In the genomic region with DNA sequence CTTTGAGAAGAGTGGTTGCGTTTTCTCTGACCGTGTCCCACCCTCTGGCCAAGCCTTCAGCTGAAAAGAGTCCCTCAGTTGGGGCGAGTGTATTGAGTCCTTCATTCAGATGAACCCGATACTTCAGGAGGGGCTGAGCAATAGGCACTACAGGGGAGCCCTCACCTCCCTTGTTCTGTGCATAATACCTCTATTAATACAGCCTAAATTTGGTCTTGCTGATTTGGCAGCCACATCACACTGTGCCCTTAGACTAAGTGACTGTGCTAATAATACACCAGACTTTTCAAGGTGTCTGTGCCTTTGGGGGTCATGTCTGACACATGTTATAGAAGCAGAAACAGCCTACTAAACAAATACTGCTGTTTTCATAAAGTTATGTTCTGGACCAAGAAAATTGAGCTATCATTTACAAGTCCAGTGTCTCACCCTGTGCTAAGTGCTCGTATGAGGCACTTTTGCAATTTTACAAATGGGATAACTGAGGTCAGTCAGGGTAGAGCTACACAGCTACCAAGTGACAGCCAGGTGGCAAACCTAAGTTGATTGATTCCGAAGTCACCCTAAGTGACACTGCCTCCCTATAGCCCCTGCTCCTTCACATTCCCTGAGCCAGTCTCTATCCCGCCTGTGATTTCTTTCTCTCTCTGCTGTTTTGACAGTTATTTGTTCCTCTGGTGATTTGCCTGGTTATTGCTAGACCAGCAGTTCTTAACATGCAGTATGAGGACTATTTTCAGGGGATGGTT, we compare ENCODE assay signal across 29 cellular contexts. TPM values are rescaled to one million over a fixed set of nuclear protein-coding genes. Genes with fewer than 3 reads are reported as not detected.
DNase-seq lines count a peak whose midpoint lies in the region; ATAC-seq, FAIRE-seq and TF ChIP-seq lines count a peak whose summit lies in the region.
"Had no signal": no experiment of that assay in that cellular context is flagged by ENCODE, and none has a peak within 500 bp of the region (broad histone marks: within the 10 kb centered on the region; RNA-seq: fewer than 3 reads in every experiment).

No MANE protein-coding gene starts in this region.

- H3K9me3 Mint-ChIP-seq in osteocyte (ENCODE audit: unreplicated experiment) (no peaks in the 10 kb centered on the region), endothelial cell (ENCODE audit: unreplicated experiment) (no peaks in the 10 kb centered on the region)
- H3K9me3 Mint-ChIP-seq: activated CD4-positive, alpha-beta T cell treated with anti-CD3 and anti-CD28 coated beads, Interleukin-2, amount 10 ng/mL, durations not matched to agents 24 days and 14 days; neural crest cell; stimulated activated memory B cell treated with anti-CD40 and anti-IgM and Interleukin-4, amounts not matched to agents 10 μg/mL and 1 μg/mL and 100 μg/mL, for 72 hours; T-helper 1 cell treated with Interleukin-12 subunit alpha and Interleukin-12 subunit beta and Interleukin-4 antibody, amounts not matched to agents 30 μg/mL and 1 μg/mL, for 36 hours had no signal

- CTCF ChIA-PET in SK-N-SH (lab: Yijun Ruan, JAX) (interaction anchor here (2.5 kb wide), 1 partner anchor 86 kb away, joined by 7 read pairs; no protein-coding TSS in a partner anchor), K562 (lab: Yijun Ruan, JAX; ENCODE audit: low intra/inter-chr PET ratio) (no interaction called here)

- H3K27me3 ChIP-seq in SK-N-SH (ENCODE audit: insufficient read depth) (no peaks in the 10 kb centered on the region), DND-41 (ENCODE audit: insufficient read depth, low read length, poor library complexity) (no peaks in the 10 kb centered on the region), K562 (ENCODE audit: control insufficient read depth in 2 of 2, insufficient read depth in 2 of 2, low read length in 2 of 2) (no peaks in the 10 kb centered on the region), upper lobe of right lung (no peaks in the 10 kb centered on the region)

- H3K4me3 ChIP-seq in SK-N-SH (ENCODE audit: low read depth in 2 of 2, low read length in 1 of 2) = no peak overlapping the region
- H3K4me3 ChIP-seq in DND-41 (ENCODE audit: low read depth in 1 of 2, low read length in 2 of 2) = no peak overlapping the region
- no peak overlapping the region for H3K4me3 ChIP-seq in K562
- no peak overlapping the region for H3K4me3 ChIP-seq in upper lobe of right lung
- H3K4me3 ChIP-seq: skin epidermis, thoracic aorta had no signal

- POLR2A ChIA-PET in SK-N-SH (lab: Yijun Ruan, JAX) = no interaction called here
- POLR2A ChIA-PET in K562 (lab: Yijun Ruan, JAX) = interaction anchor here (0.6 kb wide), 1 partner anchor 45 kb away, joined by 3 read pairs; no protein-coding TSS in a partner anchor

- no peaks in the 10 kb centered on the region for H3K79me2 ChIP-seq in SK-N-SH (ENCODE audit: insufficient read depth)
- no peaks in the 10 kb centered on the region for H3K79me2 ChIP-seq in DND-41 (ENCODE audit: insufficient read depth, low read length)
- no peaks in the 10 kb centered on the region for H3K79me2 ChIP-seq in K562 (ENCODE audit: control insufficient read depth, insufficient read depth, low read length)

- H3K27me3 Mint-ChIP-seq in osteocyte (ENCODE audit: unreplicated experiment) (no peaks in the 10 kb centered on the region), endothelial cell (ENCODE audit: unreplicated experiment) (peaks cover 9% of the 10 kb centered on the region)
- H3K27me3 Mint-ChIP-seq: activated CD4-positive, alpha-beta T cell treated with anti-CD3 and anti-CD28 coated beads, Interleukin-2, amount 10 ng/mL, durations not matched to agents 24 days and 14 days; B cell; stimulated activated memory B cell treated with anti-CD40 and anti-IgM and Interleukin-4, amounts not matched to agents 10 μg/mL and 1 μg/mL and 100 μg/mL, for 72 hours had no signal

- DNase-seq in SK-N-SH (no peak), DND-41 (no peak), K562 (ENCODE audit: extremely low read depth in 1 of 4, low spot score in 3 of 4) (no peak), osteocyte (ENCODE audit: extremely low spot score, unreplicated experiment) (peak; percentile 46), endothelial cell (ENCODE audit: low spot score) (no peak), upper lobe of right lung (no peak), cerebellum (ENCODE audit: low spot score) (no peak)
- DNase-seq: 8988T; activated CD4-positive, alpha-beta T cell treated with anti-CD3 and anti-CD28 coated beads, Interleukin-2, amount 10 ng/mL, durations not matched to agents 24 days and 14 days; activated gamma-delta T cell; dermis blood vessel endothelial cell; DMS79; glutamatergic neuron; left colon; NCI-H1048; NCI-H187; OCI-M1; SHP77 treated with DMSO at 0.1 percent for 48 hours; stimulated activated CD4-positive, alpha-beta T cell treated with anti-CD3 and anti-CD28 coated beads, Interleukin-1b, Interleukin-23, amount 100 ng/mL, for 48 hours had no signal

- H3K9me1 ChIP-seq in K562 (ENCODE audit: control insufficient read depth, insufficient read depth, low read length) = no peaks in the 10 kb centered on the region

- FAIRE-seq in K562 (lab: Jason Lieb, UNC) = no peak
- FAIRE-seq: bronchial epithelial cell, endothelial cell of umbilical vein, GM12891 had no signal

- H3K9me2 ChIP-seq in SK-N-SH = no peaks in the 10 kb centered on the region

- H3K36me3 ChIP-seq in SK-N-SH (replicated peaks in 1 of 2; ENCODE audit: control insufficient read depth in 1 of 2, insufficient read depth in 2 of 2, low read length in 1 of 2) = peaks cover 17 to 32% of the 10 kb centered on the region in 2 experiments
- peaks cover 16% of the 10 kb centered on the region for H3K36me3 ChIP-seq in DND-41 (ENCODE audit: insufficient read depth, low read length)
- H3K36me3 ChIP-seq in K562 (ENCODE audit: control insufficient read depth, insufficient read depth, low read length) = peaks cover 45% of the 10 kb centered on the region
- peaks cover 10% of the 10 kb centered on the region for H3K36me3 ChIP-seq in upper lobe of right lung
- H3K36me3 ChIP-seq: thoracic aorta had no signal

- TF ChIP-seq RAD21 in SK-N-SH (IDR thresholded peaks at IDR 0.05; ENCODE audit: low read length) (no peak), K562 (CRISPR knock-in tag; conservative IDR thresholded peaks at IDR 0.05 in 1 of 2, IDR thresholded peaks at IDR 0.05 in 1 of 2) (no peak)

- no TSS peak for BruUV-seq in K562 (replicated peaks; lab: Mats Ljungman, UMichigan)

- no peaks in the 10 kb centered on the region for H3K9me3 ChIP-seq in SK-N-SH
- H3K9me3 ChIP-seq in DND-41 (ENCODE audit: insufficient read depth, low read length, severe bottlenecking) = no peaks in the 10 kb centered on the region
- H3K9me3 ChIP-seq in K562 (replicated peaks; ENCODE audit: control insufficient read depth, insufficient read depth, low read depth, low read length) = no peaks in the 10 kb centered on the region
- no peaks in the 10 kb centered on the region for H3K9me3 ChIP-seq in upper lobe of right lung
- H3K9me3 ChIP-seq: thoracic aorta had no signal

- H3K36me3 Mint-ChIP-seq in osteocyte (ENCODE audit: unreplicated experiment) (peaks cover 26% of the 10 kb centered on the region), endothelial cell (ENCODE audit: low read depth, unreplicated experiment) (peaks cover 18% of the 10 kb centered on the region)

- H3K9ac ChIP-seq in SK-N-SH = no peak overlapping the region
- no peak overlapping the region for H3K9ac ChIP-seq in DND-41 (ENCODE audit: low read depth, low read length)
- H3K9ac ChIP-seq in K562 (ENCODE audit: insufficient read depth in 1 of 2, low read depth in 2 of 2, low read length in 2 of 2) = no peak overlapping the region

- ATAC-seq in SK-N-SH treated with all-trans-retinoic acid at 6 μM for 48 hours (no peak), DND-41 (ENCODE audit: insufficient read depth, low read depth) (no peak), K562 (no peak), upper lobe of right lung (no peak)
- ATAC-seq: left colon; stimulated activated memory B cell treated with anti-CD40 and anti-IgM and Interleukin-4, amounts not matched to agents 10 μg/mL and 1 μg/mL and 100 μg/mL, for 72 hours had no signal

- peaks cover 13% of the 10 kb centered on the region for H3F3A ChIP-seq in SK-N-SH (replicated peaks; ENCODE audit: insufficient read depth)

- no peak overlapping the region for H2AFZ ChIP-seq in SK-N-SH (ENCODE audit: low read depth)
- no peak overlapping the region for H2AFZ ChIP-seq in DND-41 (ENCODE audit: low read depth, low read length)
- no peak overlapping the region for H2AFZ ChIP-seq in K562 (ENCODE audit: low read depth, low read length)

- H4K20me1 ChIP-seq in SK-N-SH (ENCODE audit: insufficient read depth) = peaks cover 9% of the 10 kb centered on the region; the same call in 1 of the 2 replicates
- H4K20me1 ChIP-seq in DND-41 (ENCODE audit: insufficient read depth, low read length) = peaks cover 8% of the 10 kb centered on the region
- H4K20me1 ChIP-seq in K562 (replicated peaks; ENCODE audit: control insufficient read depth, insufficient read depth, low read length) = no peaks in the 10 kb centered on the region; the same call in 1 of the 2 replicates

- H3K4me3 Mint-ChIP-seq in osteocyte (ENCODE audit: unreplicated experiment) = no peak overlapping the region
- no peak overlapping the region for H3K4me3 Mint-ChIP-seq in endothelial cell (ENCODE audit: unreplicated experiment)
- H3K4me3 Mint-ChIP-seq: activated CD4-positive, alpha-beta T cell treated with anti-CD3 and anti-CD28 coated beads, Interleukin-2, amount 10 ng/mL, durations not matched to agents 24 days and 14 days; B cell; neural crest cell; stimulated activated memory B cell treated with anti-CD40 and anti-IgM and Interleukin-4, amounts not matched to agents 10 μg/mL and 1 μg/mL and 100 μg/mL, for 72 hours; T-helper 1 cell treated with Interleukin-12 subunit alpha and Interleukin-12 subunit beta and Interleukin-4 antibody, amounts not matched to agents 30 μg/mL and 1 μg/mL, for 36 hours had no signal

- TF ChIP-seq EP300 in SK-N-SH (IDR thresholded peaks at IDR 0.05; ENCODE audit: borderline replicate concordance in 1 of 2, low read depth in 1 of 2, low read length in 1 of 2) (no peak), K562 (IDR thresholded peaks at IDR 0.05; ENCODE audit: low read length) (no peak)

- intact Hi-C loops in K562 (cut with micrococcal nuclease) (no loop called here), upper lobe of right lung (cut with DNase I) (no loop called here)

- WGBS in SK-N-SH (ENCODE audit: low lambda C conversion rate) = 80% methylated on average over 7 of the region's 7 CpGs
- WGBS in K562 (ENCODE audit: insufficient coverage, low coverage, missing lambda C conversion rate) = 81% methylated on average over 7 of the region's 7 CpGs

- H3K4me1 Mint-ChIP-seq in osteocyte (ENCODE audit: unreplicated experiment) (peaks cover 13% of the 10 kb centered on the region), endothelial cell (ENCODE audit: unreplicated experiment) (peaks cover 8% of the 10 kb centered on the region)

- in situ Hi-C loops in K562 (cut with MboI) = no loop called here

- TF ChIP-seq POLR2A in K562 (conservative IDR thresholded peaks at IDR 0.05) = no peak; the same call in 1 of the 2 replicates

- H3K4me2 ChIP-seq in SK-N-SH = no peak overlapping the region
- H3K4me2 ChIP-seq in DND-41 (ENCODE audit: insufficient read depth, low read length) = no peak overlapping the region
- no peak overlapping the region for H3K4me2 ChIP-seq in K562 (ENCODE audit: insufficient read depth, low read length)

- TF ChIP-seq CTCF in SK-N-SH (IDR thresholded peaks at IDR 0.05) = no peak
- peak; percentile 4 for TF ChIP-seq CTCF in DND-41 (IDR thresholded peaks at IDR 0.05; ENCODE audit: borderline replicate concordance, extremely low read depth, low read length, poor library complexity, severe bottlenecking)
- no peak for TF ChIP-seq CTCF in K562 (IDR thresholded peaks at IDR 0.05 in 2 of 3, conservative IDR thresholded peaks at IDR 0.05 in 1 of 3; ENCODE audit: insufficient read depth in 2 of 3, low read depth in 1 of 3, low read length in 3 of 3)
- TF ChIP-seq CTCF in osteocyte (IDR thresholded peaks at IDR 0.05) = no peak
- no peak for TF ChIP-seq CTCF in endothelial cell (IDR thresholded peaks at IDR 0.05; ENCODE audit: unreplicated experiment)
- TF ChIP-seq CTCF in upper lobe of right lung (IDR thresholded peaks at IDR 0.05) = no peak

- peaks cover 4 to 7% of the 10 kb centered on the region in 2 experiments; a peak in 2 of 4 replicates for H3K4me1 ChIP-seq in SK-N-SH (ENCODE audit: control insufficient read depth in 1 of 2, insufficient read depth in 2 of 2, low read depth in 1 of 2, low read length in 1 of 2)
- no peaks in the 10 kb centered on the region for H3K4me1 ChIP-seq in DND-41 (ENCODE audit: insufficient read depth, low read length)
- H3K4me1 ChIP-seq in K562 (replicated peaks in 1 of 2; ENCODE audit: control insufficient read depth in 2 of 2, insufficient read depth in 2 of 2, low read length in 2 of 2) = no peaks in the 10 kb centered on the region; a peak in 1 of 5 replicates
- peaks cover 8% of the 10 kb centered on the region for H3K4me1 ChIP-seq in upper lobe of right lung

- H3K27ac Mint-ChIP-seq in osteocyte (ENCODE audit: unreplicated experiment) = no peak overlapping the region
- no peak overlapping the region for H3K27ac Mint-ChIP-seq in endothelial cell (ENCODE audit: unreplicated experiment)
- H3K27ac Mint-ChIP-seq: activated CD4-positive, alpha-beta T cell treated with anti-CD3 and anti-CD28 coated beads, Interleukin-2, amount 10 ng/mL, durations not matched to agents 24 days and 14 days; stimulated activated memory B cell treated with anti-CD40 and anti-IgM and Interleukin-4, amounts not matched to agents 10 μg/mL and 1 μg/mL and 100 μg/mL, for 72 hours; T-helper 1 cell treated with Interleukin-12 subunit alpha and Interleukin-12 subunit beta and Interleukin-4 antibody, amounts not matched to agents 30 μg/mL and 1 μg/mL, for 36 hours had no signal

- no peak overlapping the region for H3K27ac ChIP-seq in SK-N-SH (ENCODE audit: low read depth in 2 of 2, low read length in 1 of 2)
- H3K27ac ChIP-seq in DND-41 (ENCODE audit: low read length) = no peak overlapping the region
- H3K27ac ChIP-seq in K562 (ENCODE audit: extremely low read depth, low read depth, low read length) = no peak overlapping the region
- H3K27ac ChIP-seq in upper lobe of right lung = no peak overlapping the region
- H3K27ac ChIP-seq: thoracic aorta had no signal

RNA-seq across cellular contexts. Expression of a gene that starts 56.0 kb away (rescaled TPM):
- polyA plus RNA-seq in SK-N-SH (2012; rRNA removed) (62.9 and 80.7 TPM in 2 replicates), K562 (2011; rRNA removed) (128 and 165 TPM in 2 replicates), K562 (2014; fragmentation: Illumina TruSeq; extraction: Trizol) (141 and 184 TPM in 2 replicates), K562 (2014; fragmentation: Nextera tagmentation; extraction: Ambion mirVana) (10 to 100 TPM; 14.5 to 30.4 TPM), K562 (2014; rRNA removed) (86.3 and 86.9 TPM in 2 replicates)
- polyA plus RNA-seq in SK-N-SH (2012; cell fraction: cytosol; rRNA removed) = 83.6 and 90.2 TPM in 2 replicates
- 22.5 and 50.3 TPM in 2 replicates for polyA plus RNA-seq in SK-N-SH (2012; cell fraction: nucleus; rRNA removed)
- total RNA-seq in K562 (2011; cell fraction: chromatin; rRNA removed; ENCODE audit: low replicate concordance) = 35.9 and 44.5 TPM in 2 replicates
- total RNA-seq in K562 (2011; cell fraction: nucleolus; rRNA removed) = 23.2 and 23.3 TPM in 2 replicates
- total RNA-seq in K562 (2011; cell fraction: nucleoplasm; rRNA removed) = 33.0 and 46.1 TPM in 2 replicates
- total RNA-seq in K562 (2014; rRNA removed) (43.9 and 47.6 TPM in 2 replicates), K562 (2014; rRNA removed; fragmentation: Illumina TruSeq; extraction: Trizol) (133 and 144 TPM in 2 replicates), K562 (2015; rRNA removed; fragmentation: Illumina TruSeq; extraction: Trizol) (108 and 114 TPM in 2 replicates), K562 (2021) (129 and 134 TPM in 2 replicates), osteocyte (125 and 126 TPM in 2 replicates), endothelial cell (ENCODE audit: unreplicated experiment) (116 TPM), upper lobe of right lung (98.0 TPM), cerebellum (81.3 TPM)
- polyA plus RNA-seq in K562 (2011; cell fraction: cytosol; rRNA removed) = 87.8 and 95.1 TPM in 2 replicates
- 40.4 and 42.4 TPM in 2 replicates for polyA plus RNA-seq in K562 (2011; cell fraction: nucleus; rRNA removed)
- polyA plus RNA-seq in K562 (2012) = 61.4 and 102 TPM in 2 replicates
- 139 and 204 TPM in 2 replicates for polyA minus RNA-seq in K562 (2011; rRNA and poly(A)+ RNA removed)
- polyA minus RNA-seq in K562 (2011; cell fraction: cytosol; rRNA and poly(A)+ RNA removed) = 116 and 172 TPM in 2 replicates
- 19.4 and 33.5 TPM in 2 replicates for polyA minus RNA-seq in K562 (2011; cell fraction: nucleus; rRNA and poly(A)+ RNA removed)
